In the genomic region with DNA sequence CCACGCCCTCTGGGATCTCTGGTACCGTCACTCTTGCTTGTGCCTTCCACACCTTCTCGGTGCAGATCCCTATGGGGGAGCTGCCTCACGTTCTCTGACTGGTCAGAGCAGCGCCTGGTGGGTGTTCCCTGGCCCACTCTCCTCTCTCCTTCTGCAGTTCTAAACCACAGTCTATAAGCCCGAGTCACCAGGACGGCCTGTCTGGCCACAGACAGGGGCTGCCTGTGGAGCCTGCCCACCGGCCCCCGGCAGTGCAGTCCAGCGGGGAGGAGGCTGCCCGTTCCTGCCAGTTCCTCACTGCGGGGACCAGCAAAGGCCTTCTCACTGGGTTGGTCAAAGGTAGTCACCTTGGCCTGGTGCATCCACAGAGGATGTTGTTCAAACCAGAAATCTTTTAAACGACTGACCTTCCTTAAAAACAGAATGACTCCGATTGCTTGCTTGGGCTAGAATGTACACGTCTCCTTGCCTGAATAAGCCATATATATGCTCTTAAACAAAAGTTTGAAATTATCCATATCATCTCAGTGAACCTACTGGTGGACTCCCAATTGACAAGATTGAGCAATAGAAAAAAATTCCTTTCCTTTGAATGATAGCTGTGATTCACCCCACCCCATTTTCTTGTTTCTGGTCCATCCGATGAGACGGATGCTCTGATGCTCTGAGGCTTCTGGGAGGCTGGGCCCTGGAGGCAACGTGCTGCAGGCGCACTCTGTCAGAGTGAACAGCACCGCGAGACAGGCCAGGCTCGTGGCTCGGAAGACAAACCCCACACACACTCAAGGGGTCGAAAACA, we compare ENCODE assay signal across 21 cellular contexts.
DNase-seq lines count a peak whose midpoint lies in the region; ATAC-seq, FAIRE-seq and TF ChIP-seq lines count a peak whose summit lies in the region.
"Had no signal": no experiment of that assay in that cellular context is flagged by ENCODE, and none has a peak within 500 bp of the region (broad histone marks: within the 10 kb centered on the region; RNA-seq: fewer than 3 reads in every experiment).

No MANE protein-coding gene starts in this region.

- peak; percentile 42 for FAIRE-seq in HTR-8/SVneo (lab: Jason Lieb, UNC)
- FAIRE-seq in bronchial epithelial cell (lab: Jason Lieb, UNC): no peak
- FAIRE-seq in small intestine (lab: Jason Lieb, UNC): no peak

- no peak for DNase-seq in HTR-8/SVneo (ENCODE audit: insufficient read length, low spot score)
- peak; percentile 86 for DNase-seq in bronchial epithelial cell (ENCODE audit: low read depth)
- DNase-seq in kidney glomerular epithelial cell (lab: John Stamatoyannopoulos, UW): peak; percentile 3
- no peak for DNase-seq in heart right ventricle
- no peak for DNase-seq in small intestine
- no peak for DNase-seq in SW 1271 (lab: John Stamatoyannopoulos, UW)
- DNase-seq: activated CD8-positive, alpha-beta memory T cell treated with anti-CD3 and anti-CD28 coated beads, Interleukin-2, amount 50 U/mL, for 4 hours; activated naive CD4-positive, alpha-beta T cell; Karpas-422; naive thymus-derived CD8-positive, alpha-beta T cell; NCI-H1436 treated with DMSO at 0.1 percent for 48 hours; NCI-H2227 treated with DMSO at 0.1 percent for 48 hours; SIG-M5; stimulated activated naive CD4-positive, alpha-beta T cell treated with Interleukin-2 at 50 U/mL for 16 hours had no signal

- no peak for ATAC-seq in heart right ventricle
- no peak for ATAC-seq in HG03108 (IDR thresholded peaks at IDR 0.05; ENCODE audit: unreplicated experiment)
- ATAC-seq: naive thymus-derived CD8-positive, alpha-beta T cell had no signal

- H3K79me2 ChIP-seq in ACC112 (ENCODE audit: control insufficient read depth, insufficient read depth, low read length, unreplicated experiment): no peaks in the 10 kb centered on the region

- H3K4me1 ChIP-seq in ACC112 (ENCODE audit: control insufficient read depth, insufficient read depth, low read length, unreplicated experiment) (peaks cover 37% of the 10 kb centered on the region), heart right ventricle (peaks cover 0 to 6% (median 0%) of the 10 kb centered on the region in 9 donors), small intestine (ENCODE audit: control insufficient read depth in 2 of 2, insufficient read depth in 1 of 2, low read depth in 1 of 2, low read length in 1 of 2) (no peaks in the 10 kb centered on the region)
- H3K4me1 ChIP-seq: prostate gland, uterus had no signal

- WGBS in heart right ventricle, 2 donors: 95 to 96% methylated on average over 19 of the region's 24 CpGs
- 94 to 97% (median 96%) methylated on average over 19 of the region's 24 CpGs for WGBS in small intestine, 3 donors

- H3K27ac ChIP-seq in ACC112 (ENCODE audit: low read depth, low read length) (peak overlapping the region; percentile 82), heart right ventricle (no peak overlapping the region), small intestine (ENCODE audit: low read depth in 1 of 2, low read length in 1 of 2) (no peak overlapping the region)
- H3K27ac ChIP-seq: cardiac muscle cell, HL-60, prostate gland had no signal

- no peak overlapping the region for H2AFZ ChIP-seq in ACC112 (ENCODE audit: low read length, unreplicated experiment)

- H3K4me3 ChIP-seq in ACC112 (ENCODE audit: low read depth, low read length): no peak overlapping the region; the same call in 1 of the 2 replicates
- H3K4me3 ChIP-seq in bronchial epithelial cell (ENCODE audit: low read depth, low read length): no peak overlapping the region
- H3K4me3 ChIP-seq in heart right ventricle: no peak overlapping the region
- no peak overlapping the region for H3K4me3 ChIP-seq in small intestine (ENCODE audit: low read depth in 1 of 2, low read length in 2 of 2)
- H3K4me3 ChIP-seq: cardiac muscle cell, lung, prostate gland had no signal

- H3K27me3 ChIP-seq in ACC112 (ENCODE audit: insufficient read depth, low read length): no peaks in the 10 kb centered on the region
- no peaks in the 10 kb centered on the region for H3K27me3 ChIP-seq in bronchial epithelial cell (ENCODE audit: control insufficient read depth, insufficient read depth, low read length)
- no peaks in the 10 kb centered on the region for H3K27me3 ChIP-seq in heart right ventricle
- no peaks in the 10 kb centered on the region for H3K27me3 ChIP-seq in small intestine (ENCODE audit: control insufficient read depth in 2 of 2, insufficient read depth in 2 of 2, low read length in 2 of 2)
- H3K27me3 ChIP-seq: cardiac muscle cell, uterus had no signal

- TF ChIP-seq CTCF in bronchial epithelial cell (IDR thresholded peaks at IDR 0.05; ENCODE audit: insufficient read depth, low read length, severe bottlenecking) (no peak), heart right ventricle (IDR thresholded peaks at IDR 0.05) (no peak)

- peaks cover 9% of the 10 kb centered on the region; the same call in 1 of the 2 replicates for H3K36me3 ChIP-seq in ACC112 (ENCODE audit: insufficient read depth, low read length)
- peaks cover 17% of the 10 kb centered on the region for H3K36me3 ChIP-seq in bronchial epithelial cell (ENCODE audit: control insufficient read depth, insufficient read depth, low read length)
- H3K36me3 ChIP-seq in heart right ventricle: peaks cover 0 to 84% (median 39%) of the 10 kb centered on the region in 9 donors
- H3K36me3 ChIP-seq in small intestine (ENCODE audit: control insufficient read depth in 2 of 2, insufficient read depth in 2 of 2, low read length in 2 of 2): peaks cover 7 to 21% of the 10 kb centered on the region in 2 donors
- H3K36me3 ChIP-seq: uterus had no signal

- intact Hi-C loops in heart right ventricle (cut with DNase I): loop anchor here in 1 of 10 donors (10.0 kb wide), 1 partner anchor 62 kb away; a partner anchor contains a TSS

- no peaks in the 10 kb centered on the region for H3K9me3 ChIP-seq in heart right ventricle
- H3K9me3 ChIP-seq in small intestine (ENCODE audit: control insufficient read depth, low read depth): no peaks in the 10 kb centered on the region
- H3K9me3 ChIP-seq: prostate gland, uterus had no signal

Comparison
In these comparisons a context has a peak if more than half of its experiments do, and no peak if none do; other contexts are left out.
1. DNase-seq: peak in bronchial epithelial cell (single experiment) and kidney glomerular epithelial cell (single experiment); none in HTR-8/SVneo (single experiment), heart right ventricle (0 of 2), small intestine (single experiment) and SW 1271 (0 of 2).